Comparison of ENCODE assay signal across 8 cellular contexts in the genomic region with DNA sequence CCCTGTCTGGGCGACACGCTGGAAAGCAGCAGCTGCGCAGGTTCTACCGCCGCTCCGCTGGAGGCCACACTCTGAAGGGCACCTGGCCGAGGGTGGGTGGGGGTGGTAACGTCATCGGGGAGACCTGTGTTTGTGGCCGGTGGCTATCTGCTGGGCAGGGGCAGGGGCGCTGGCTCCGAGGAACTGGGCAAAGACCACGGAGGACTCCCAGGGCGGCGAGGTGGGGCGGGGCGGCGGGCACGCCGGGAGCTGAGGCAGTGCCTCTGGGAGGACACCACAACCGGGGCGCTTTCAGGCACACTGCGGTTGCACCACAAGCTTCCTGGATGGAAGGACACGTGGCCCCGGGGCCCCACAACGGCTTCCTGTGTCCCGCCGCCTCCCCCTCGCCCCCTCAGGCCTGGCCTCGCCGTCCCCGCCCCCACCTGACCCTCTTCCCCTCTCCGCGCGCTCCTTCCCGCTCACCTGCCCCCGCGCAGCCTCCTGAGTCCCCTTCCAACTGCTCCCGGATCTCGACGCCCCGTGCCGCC. TPM values are rescaled to one million over a fixed set of nuclear protein-coding genes. Genes with fewer than 3 reads are reported as not detected.
DNase-seq lines count a peak whose midpoint lies in the region; FAIRE-seq and TF ChIP-seq lines count a peak whose summit lies in the region.

No MANE protein-coding gene starts in this region.

- peaks cover 30% of the 10 kb centered on the region for H3K27me3 ChIP-seq in astrocyte (ENCODE audit: insufficient read depth, low read length)
- H3K27me3 ChIP-seq in kidney epithelial cell (ENCODE audit: control insufficient read depth, insufficient read depth, low read length): peaks cover 8% of the 10 kb centered on the region

- H3K4me3 ChIP-seq in astrocyte (ENCODE audit: insufficient read depth, low read depth, low read length): peak overlapping the region; percentile 51
- H3K4me3 ChIP-seq in kidney epithelial cell (ENCODE audit: low read depth, low read length): peak overlapping the region; percentile 54

- H3K4me2 ChIP-seq in astrocyte (ENCODE audit: low read length): peak overlapping the region; percentile 83

- H3K36me3 Mint-ChIP-seq in T-helper 2 cell treated with Interferon-gamma antibody and Interleukin-4, amounts not matched to agents 5 μg/mL and 100 μg/mL, for 36 hours (ENCODE audit: low read depth): peaks cover 13% of the 10 kb centered on the region
- peaks cover 2% of the 10 kb centered on the region for H3K36me3 Mint-ChIP-seq in astrocyte (ENCODE audit: low read depth, unreplicated experiment)

- H3K27ac Mint-ChIP-seq in T-helper 2 cell treated with Interferon-gamma antibody and Interleukin-4, amounts not matched to agents 5 μg/mL and 100 μg/mL, for 36 hours: peak overlapping the region; percentile 77
- no peak overlapping the region for H3K27ac Mint-ChIP-seq in astrocyte (ENCODE audit: unreplicated experiment)

- no peaks in the 10 kb centered on the region for H3K9me3 Mint-ChIP-seq in T-helper 2 cell treated with Interferon-gamma antibody and Interleukin-4, amounts not matched to agents 5 μg/mL and 100 μg/mL, for 36 hours
- peaks cover 4% of the 10 kb centered on the region for H3K9me3 Mint-ChIP-seq in astrocyte (ENCODE audit: unreplicated experiment)

- H3K4me1 Mint-ChIP-seq in T-helper 2 cell treated with Interferon-gamma antibody and Interleukin-4, amounts not matched to agents 5 μg/mL and 100 μg/mL, for 36 hours (ENCODE audit: low read depth): peaks cover 60% of the 10 kb centered on the region
- no peaks in the 10 kb centered on the region for H3K4me1 Mint-ChIP-seq in astrocyte (ENCODE audit: low read depth, unreplicated experiment)

- TF ChIP-seq CTCF in GM20000 (IDR thresholded peaks at IDR 0.05; ENCODE audit: extremely low read depth, missing control alignments) (no peak), astrocyte (IDR thresholded peaks at IDR 0.05; ENCODE audit: insufficient read depth, low read depth, low read length) (no peak), kidney epithelial cell (IDR thresholded peaks at IDR 0.05; ENCODE audit: insufficient read depth, low read length, poor library complexity, severe bottlenecking) (no peak)

- peak overlapping the region; percentile 32 for H3K9ac ChIP-seq in astrocyte (ENCODE audit: low read length)

- H3K79me2 ChIP-seq in astrocyte (ENCODE audit: insufficient read depth, low read length): no peaks in the 10 kb centered on the region

- peak overlapping the region; percentile 62 for H2AFZ ChIP-seq in astrocyte (ENCODE audit: low read depth, low read length)

- H3K9me3 ChIP-seq in astrocyte (ENCODE audit: insufficient read depth, low read depth, low read length): no peaks in the 10 kb centered on the region

- H3K36me3 ChIP-seq in astrocyte (ENCODE audit: insufficient read depth, low read length): no peaks in the 10 kb centered on the region
- H3K36me3 ChIP-seq in kidney epithelial cell (ENCODE audit: control insufficient read depth, insufficient read depth, low read length): no peaks in the 10 kb centered on the region

- DNase-seq in D341Med (ENCODE audit: low spot score): peak; percentile 46
- peak; percentile 88 for DNase-seq in GM20000 (ENCODE audit: low spot score)
- peak; percentile 89 for DNase-seq in HT-29 (ENCODE audit: low spot score)
- DNase-seq in T-helper 2 cell treated with Interferon-gamma antibody and Interleukin-4, amounts not matched to agents 5 μg/mL and 100 μg/mL, for 36 hours (ENCODE audit: low spot score): peak; percentile 86
- peak; percentile 14 for DNase-seq in astrocyte (ENCODE audit: low read depth)
- no peak for DNase-seq in kidney epithelial cell (ENCODE audit: low read depth)
- DNase-seq in stimulated activated CD4-positive, alpha-beta T cell treated with anti-CD3 and anti-CD28 coated beads, Interleukin-4, amount 100 ng/mL, for 4 hours: peak; percentile 77 to 82
- no peak for DNase-seq in NCI-H187 treated with DMSO at 0.1 percent for 48 hours (lab: John Stamatoyannopoulos, UW)

- no peak overlapping the region for H3K27ac ChIP-seq in astrocyte (ENCODE audit: low read depth, low read length)

- H4K20me1 ChIP-seq in astrocyte (ENCODE audit: insufficient read depth, low read length): no peaks in the 10 kb centered on the region

- FAIRE-seq in astrocyte (lab: Jason Lieb, UNC): no peak

- H3K4me1 ChIP-seq in astrocyte (ENCODE audit: insufficient read depth, low read length): peaks cover 5% of the 10 kb centered on the region

- H3K27me3 Mint-ChIP-seq in T-helper 2 cell treated with Interferon-gamma antibody and Interleukin-4, amounts not matched to agents 5 μg/mL and 100 μg/mL, for 36 hours (ENCODE audit: low read depth): no peaks in the 10 kb centered on the region
- peaks cover 23% of the 10 kb centered on the region for H3K27me3 Mint-ChIP-seq in astrocyte (ENCODE audit: low read depth, unreplicated experiment)

- H3K4me3 Mint-ChIP-seq in T-helper 2 cell treated with Interferon-gamma antibody and Interleukin-4, amounts not matched to agents 5 μg/mL and 100 μg/mL, for 36 hours: peak overlapping the region; percentile 80
- no peak overlapping the region for H3K4me3 Mint-ChIP-seq in astrocyte (ENCODE audit: unreplicated experiment)

RNA-seq across cellular contexts. Expression of a gene that starts 3.3 kb away (rescaled TPM):
- 81.0 and 82.1 TPM in 2 replicates for total RNA-seq in HT-29 (2014; rRNA removed; shearing (Covaris generic))
- total RNA-seq in astrocyte (0.18 TPM in 1 of 2 replicates, not detected in the other), kidney epithelial cell (13.2 and 16.6 TPM in 2 replicates)

RNA-seq across cellular contexts. Expression of a gene that starts 23.8 kb away (rescaled TPM):
- 0.16 TPM in 1 of 2 replicates, not detected in the other for total RNA-seq in HT-29 (2014; rRNA removed; shearing (Covaris generic))
- total RNA-seq in astrocyte (0.65 TPM in 1 of 2 replicates, not detected in the other), kidney epithelial cell (3.2 and 7.5 TPM in 2 replicates)

Comparison
In these comparisons a context has a peak if more than half of its experiments do, and no peak if none do; other contexts are left out.
1. DNase-seq: peak in D341Med (single experiment), GM20000 (single experiment), HT-29 (single experiment), T-helper 2 cell treated with Interferon-gamma antibody and Interleukin-4, amounts not matched to agents 5 μg/mL and 100 μg/mL, for 36 hours (single experiment), astrocyte (single experiment) and stimulated activated CD4-positive, alpha-beta T cell treated with anti-CD3 and anti-CD28 coated beads, Interleukin-4, amount 100 ng/mL, for 4 hours (2 of 2); none in kidney epithelial cell (single experiment) and NCI-H187 treated with DMSO at 0.1 percent for 48 hours (single experiment).
2. RNA of a gene that starts 3.3 kb away (total RNA-seq): 81.0 to 82.1 TPM in HT-29 and 13.2 to 16.6 TPM in kidney epithelial cell; 0.18 TPM in astrocyte; every median in the first group is over 10 times any median in the second.